1 cellular context compared by ENCODE assay signal in the genomic region with DNA sequence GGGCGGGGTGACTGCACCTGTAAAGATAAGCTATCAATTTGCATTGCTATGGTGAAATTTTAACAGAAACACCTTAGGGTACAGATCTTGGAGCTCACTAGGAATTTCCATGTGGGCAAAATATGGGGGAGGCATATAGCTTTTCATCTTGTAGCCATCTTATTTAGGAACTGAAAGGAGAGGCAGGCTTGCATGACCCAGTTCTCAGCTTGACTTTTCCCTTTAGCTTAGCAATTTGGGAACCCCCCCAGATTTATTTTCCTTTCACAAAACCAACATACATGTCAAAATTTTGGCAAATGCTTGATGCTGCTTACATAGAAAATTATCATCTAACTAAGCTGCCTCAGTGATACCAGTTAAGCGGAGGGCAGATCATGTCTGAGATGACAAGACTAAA.
TF ChIP-seq lines count a peak whose summit lies in the region.

No MANE protein-coding gene starts in this region.

TF ChIP-seq in K562, 482 proteins besides CTCF, POLR2A, EP300 and RAD21 (continued from another document):
- TF ChIP-seq ZNF512 (tag; IDR thresholded peaks at IDR 0.05) (no peak), ETS2 (tag; IDR thresholded peaks at IDR 0.05; ENCODE audit: borderline replicate concordance, poor library complexity, severe bottlenecking) (no peak)
